Comparison of ENCODE assay signal across 16 cellular contexts in genomic region chr17:57485916-57486315, GRCh38.
DNase-seq lines count a peak whose midpoint lies in the region; ATAC-seq and TF ChIP-seq lines count a peak whose summit lies in the region.
"Had no signal": no experiment of that assay in that cellular context is flagged by ENCODE, and none has a peak within 500 bp of the region (broad histone marks: within the 10 kb centered on the region; RNA-seq: fewer than 3 reads in every experiment).

No MANE protein-coding gene starts in this region.

- intact Hi-C loops in sciatic nerve (cut with DNase I), result no loop called here

- TF ChIP-seq CTCF in osteocyte (IDR thresholded peaks at IDR 0.05), result no peak

- H3K36me3 Mint-ChIP-seq in osteocyte (ENCODE audit: unreplicated experiment), result peaks cover 2% of the 10 kb centered on the region

- H3K27ac Mint-ChIP-seq in osteocyte (ENCODE audit: unreplicated experiment), result peak overlapping the region; percentile 1

- no peak overlapping the region for H3K4me3 Mint-ChIP-seq in osteocyte (ENCODE audit: unreplicated experiment)

- ATAC-seq in HG02610 (IDR thresholded peaks at IDR 0.05; ENCODE audit: unreplicated experiment), result peak; percentile 51
- ATAC-seq in sciatic nerve, result no peak
- ATAC-seq: left colon had no signal

- peaks cover 58% of the 10 kb centered on the region for H3K4me1 Mint-ChIP-seq in osteocyte (ENCODE audit: unreplicated experiment)

- no peaks in the 10 kb centered on the region for H3K27me3 Mint-ChIP-seq in osteocyte (ENCODE audit: unreplicated experiment)
- H3K27me3 Mint-ChIP-seq: CD4-positive, alpha-beta memory T cell had no signal

- no peaks in the 10 kb centered on the region for H3K9me3 Mint-ChIP-seq in osteocyte (ENCODE audit: unreplicated experiment)

- H3K27ac ChIP-seq in angular gyrus (ENCODE audit: low read depth, low read length), result peak overlapping the region; percentile 12
- H3K27ac ChIP-seq: 22Rv1, SK-N-MC had no signal

- peak; percentile 49 for DNase-seq in DMS79 treated with DMSO at 0.1 percent for 48 hours (lab: John Stamatoyannopoulos, UW)
- no peak for DNase-seq in DMS79 (lab: John Stamatoyannopoulos, UW)
- no peak for DNase-seq in osteocyte (ENCODE audit: extremely low spot score, unreplicated experiment)
- no peak for DNase-seq in midbrain (lab: John Stamatoyannopoulos, UW)
- DNase-seq in sciatic nerve (ENCODE audit: low spot score), result no peak
- no peak for DNase-seq in foreskin melanocyte
- DNase-seq: activated CD8-positive, alpha-beta memory T cell treated with anti-CD3 and anti-CD28 coated beads, Interleukin-2, amount 50 U/mL, for 4 hours; adrenal gland; CD4-positive, alpha-beta memory T cell; left colon; NCI-H1092; stimulated activated naive CD4-positive, alpha-beta T cell had no signal
